In genomic region chr5:143206194-143207053, GRCh38 we compare ENCODE assay signal across 9 cellular contexts.
A peak's percentile ranks its signal among the peaks of the same experiment; 100 is the strongest.
DNase-seq lines count a peak whose midpoint lies in the region; ATAC-seq, FAIRE-seq and TF ChIP-seq lines count a peak whose summit lies in the region.
"Had no signal": no experiment of that assay in that cellular context is flagged by ENCODE, and none has a peak within 500 bp of the region (broad histone marks: within the 10 kb centered on the region; RNA-seq: fewer than 3 reads in every experiment).

No MANE protein-coding gene starts in this region.

- no peaks in the 10 kb centered on the region for H3K4me1 ChIP-seq in right lobe of liver
- H3K4me1 ChIP-seq: parathyroid adenoma had no signal

- TF ChIP-seq CTCF in progenitor cell of endocrine pancreas (IDR thresholded peaks at IDR 0.05; ENCODE audit: unreplicated experiment) (no peak), right lobe of liver (IDR thresholded peaks at IDR 0.05) (no peak)

- no peak for FAIRE-seq in frontal cortex (lab: Jason Lieb, UNC)

- no peaks in the 10 kb centered on the region for H3K27me3 Mint-ChIP-seq in activated CD4-positive, alpha-beta T cell treated with anti-CD3 and anti-CD28 coated beads for 36 hours
- no peaks in the 10 kb centered on the region for H3K27me3 Mint-ChIP-seq in progenitor cell of endocrine pancreas

- TF ChIP-seq POLR2A in right lobe of liver (IDR thresholded peaks at IDR 0.05), result no peak

- peak; percentile 65 for ATAC-seq in activated CD4-positive, alpha-beta T cell treated with anti-CD3 and anti-CD28 coated beads for 36 hours
- ATAC-seq in GM21786 (IDR thresholded peaks at IDR 0.05; ENCODE audit: unreplicated experiment), result peak; percentile 40
- no peak for ATAC-seq in right lobe of liver

- H3K4me3 Mint-ChIP-seq in activated CD4-positive, alpha-beta T cell treated with anti-CD3 and anti-CD28 coated beads for 36 hours, result no peak overlapping the region
- no peak overlapping the region for H3K4me3 Mint-ChIP-seq in progenitor cell of endocrine pancreas (ENCODE audit: low read depth)

- peaks cover 19% of the 10 kb centered on the region for H3K4me1 Mint-ChIP-seq in activated CD4-positive, alpha-beta T cell treated with anti-CD3 and anti-CD28 coated beads for 36 hours
- peaks cover 17% of the 10 kb centered on the region for H3K4me1 Mint-ChIP-seq in progenitor cell of endocrine pancreas (ENCODE audit: low read depth)

- DNase-seq in activated CD4-positive, alpha-beta T cell treated with anti-CD3 and anti-CD28 coated beads for 36 hours, result peak; percentile 47
- no peak for DNase-seq in activated CD4-positive, alpha-beta T cell treated with anti-CD3 and anti-CD28 coated beads, Interleukin-2, amount 50 U/mL, for 4 hours
- DNase-seq in MV-4-11 (lab: John Stamatoyannopoulos, UW) (peak; percentile 83), progenitor cell of endocrine pancreas (ENCODE audit: low spot score, unreplicated experiment) (no peak), frontal cortex (ENCODE audit: low spot score in 2 of 2) (no peak), NCI-H774 (lab: John Stamatoyannopoulos, UW) (no peak), right lobe of liver (no peak)

- intact Hi-C loops in activated CD4-positive, alpha-beta T cell treated with anti-CD3 and anti-CD28 coated beads for 36 hours (cut with DNase I, micrococcal nuclease), result no loop called here
- intact Hi-C loops in right lobe of liver (cut with DNase I), result no loop called here

- peak overlapping the region; percentile 14 for H3K27ac Mint-ChIP-seq in activated CD4-positive, alpha-beta T cell treated with anti-CD3 and anti-CD28 coated beads for 36 hours
- peak overlapping the region; percentile 26 for H3K27ac Mint-ChIP-seq in progenitor cell of endocrine pancreas

- CTCF ChIA-PET in activated CD4-positive, alpha-beta T cell treated with anti-CD3 and anti-CD28 coated beads for 36 hours (lab: Charles Lee), result interaction anchor here (0.6 to 1.4 kb wide), 2 partner anchors 23 to 204 kb away, joined by 3 read pairs; no protein-coding TSS in a partner anchor

- H3K4me3 ChIP-seq in right lobe of liver, result no peak overlapping the region

- H3K9me3 Mint-ChIP-seq in activated CD4-positive, alpha-beta T cell treated with anti-CD3 and anti-CD28 coated beads for 36 hours (ENCODE audit: low read depth), result no peaks in the 10 kb centered on the region
- H3K9me3 Mint-ChIP-seq in progenitor cell of endocrine pancreas (ENCODE audit: low read depth), result peaks cover 5% of the 10 kb centered on the region

- WGBS in right lobe of liver (ENCODE audit: insufficient coverage, low coverage, low lambda C conversion rate, missing lambda C conversion rate), result 72% methylated on average over 14 of the region's 19 CpGs

- H3K36me3 ChIP-seq in right lobe of liver, result no peaks in the 10 kb centered on the region

- POLR2A ChIA-PET in activated CD4-positive, alpha-beta T cell treated with anti-CD3 and anti-CD28 coated beads for 36 hours (lab: Charles Lee), result no interaction called here

- no peak overlapping the region for H3K27ac ChIP-seq in right lobe of liver
- H3K27ac ChIP-seq: parathyroid adenoma had no signal

- H3K27me3 ChIP-seq in right lobe of liver, result no peaks in the 10 kb centered on the region

- H3K9me3 ChIP-seq in right lobe of liver, result no peaks in the 10 kb centered on the region

- H3K36me3 Mint-ChIP-seq in activated CD4-positive, alpha-beta T cell treated with anti-CD3 and anti-CD28 coated beads for 36 hours (ENCODE audit: low read depth), result peaks cover 12% of the 10 kb centered on the region
- H3K36me3 Mint-ChIP-seq in progenitor cell of endocrine pancreas (ENCODE audit: insufficient read depth), result peaks cover 6% of the 10 kb centered on the region

Comparison
In these comparisons a context has a peak if more than half of its experiments do, and no peak if none do; other contexts are left out.
1. DNase-seq: peak in activated CD4-positive, alpha-beta T cell treated with anti-CD3 and anti-CD28 coated beads for 36 hours (single experiment) and MV-4-11 (single experiment); none in activated CD4-positive, alpha-beta T cell treated with anti-CD3 and anti-CD28 coated beads, Interleukin-2, amount 50 U/mL, for 4 hours (0 of 2), progenitor cell of endocrine pancreas (single experiment), frontal cortex (0 of 2), NCI-H774 (single experiment) and right lobe of liver (0 of 3).
2. ATAC-seq: peak in activated CD4-positive, alpha-beta T cell treated with anti-CD3 and anti-CD28 coated beads for 36 hours (single experiment) and GM21786 (single experiment); none in right lobe of liver (0 of 4).